24 cellular contexts compared by ENCODE assay signal in genomic region chr12:130076752-130077151, GRCh38.
"Had no signal": no experiment of that assay in that cellular context is flagged by ENCODE, and none has a peak within 500 bp of the region (broad histone marks: within the 10 kb centered on the region; RNA-seq: fewer than 3 reads in every experiment).

No MANE protein-coding gene starts in this region.

- H3K36me3 Mint-ChIP-seq: memory B cell; stimulated activated effector memory CD8-positive, alpha-beta T cell treated with anti-CD3 and anti-CD28 coated beads, Interleukin-12 subunit alpha, Interleukin-12 subunit beta, amount 100 ng/mL, for 72 hours had no signal

- H3K27me3 Mint-ChIP-seq: activated CD4-positive, alpha-beta memory T cell treated with anti-CD3 and anti-CD28 coated beads for 36 hours; memory B cell had no signal

- H3K9me3 ChIP-seq: breast epithelium, transverse colon had no signal

- H3K4me3 ChIP-seq: breast epithelium, coronary artery, gastroesophageal sphincter, transverse colon had no signal

- ATAC-seq: gastroesophageal sphincter; left colon; sciatic nerve; stimulated activated effector memory CD8-positive, alpha-beta T cell treated with anti-CD3 and anti-CD28 coated beads, Interleukin-12 subunit alpha, Interleukin-12 subunit beta, amount 100 ng/mL, for 72 hours had no signal

- H3K27ac Mint-ChIP-seq: activated CD4-positive, alpha-beta memory T cell treated with anti-CD3 and anti-CD28 coated beads for 36 hours; activated naive CD8-positive, alpha-beta T cell treated with anti-CD3 and anti-CD28 coated beads, Interleukin-2, amount 10 ng/mL, durations not matched to agents 7 days and 5 days; memory B cell; stimulated activated effector memory CD8-positive, alpha-beta T cell treated with anti-CD3 and anti-CD28 coated beads, Interleukin-12 subunit alpha, Interleukin-12 subunit beta, amount 100 ng/mL, for 72 hours; T-helper 1 cell treated with Interleukin-12 subunit alpha and Interleukin-12 subunit beta and Interleukin-4 antibody, amounts not matched to agents 30 μg/mL and 1 μg/mL, for 36 hours had no signal

- H3K4me1 ChIP-seq: breast epithelium, gastroesophageal sphincter, transverse colon had no signal

- H3K4me1 Mint-ChIP-seq: memory B cell; stimulated activated effector memory CD8-positive, alpha-beta T cell treated with anti-CD3 and anti-CD28 coated beads, Interleukin-12 subunit alpha, Interleukin-12 subunit beta, amount 100 ng/mL, for 72 hours had no signal

- H3K36me3 ChIP-seq: breast epithelium, gastroesophageal sphincter, transverse colon had no signal

- DNase-seq: activated CD4-positive, alpha-beta memory T cell treated with anti-CD3 and anti-CD28 coated beads for 36 hours; activated CD4-positive, alpha-beta T cell treated with anti-CD3 and anti-CD28 coated beads for 48 hours; activated CD4-positive, CD25-positive, alpha-beta regulatory T cell; activated naive CD4-positive, alpha-beta T cell treated with Interleukin-2 at 50 U/mL for 16 hours; activated naive CD8-positive, alpha-beta T cell treated with anti-CD3 and anti-CD28 coated beads, Interleukin-2, amount 10 ng/mL, durations not matched to agents 7 days and 5 days; activated T-cell treated with anti-CD3 and anti-CD28 coated beads, Interleukin-2, amount 50 U/mL, for 48 hours; amniotic stem cell; cerebellar nuclear complex; head of caudate nucleus; islet precursor cell; left colon; nephron progenitor cell; occipital lobe; small intestine; stimulated activated CD4-positive, alpha-beta T cell treated with anti-CD3 and anti-CD28 coated beads, Interleukin-2, amount 100 ng/mL, for 24 hours; transverse colon had no signal

- H3K27me3 ChIP-seq: breast epithelium, transverse colon had no signal

- H3K4me3 Mint-ChIP-seq: activated CD4-positive, alpha-beta memory T cell treated with anti-CD3 and anti-CD28 coated beads for 36 hours; activated naive CD8-positive, alpha-beta T cell treated with anti-CD3 and anti-CD28 coated beads, Interleukin-2, amount 10 ng/mL, durations not matched to agents 7 days and 5 days; memory B cell; nephron progenitor cell; stimulated activated effector memory CD8-positive, alpha-beta T cell treated with anti-CD3 and anti-CD28 coated beads, Interleukin-12 subunit alpha, Interleukin-12 subunit beta, amount 100 ng/mL, for 72 hours; T-helper 1 cell treated with Interleukin-12 subunit alpha and Interleukin-12 subunit beta and Interleukin-4 antibody, amounts not matched to agents 30 μg/mL and 1 μg/mL, for 36 hours had no signal

- H3K27ac ChIP-seq: breast epithelium, coronary artery, epithelial cell of prostate, gastroesophageal sphincter, transverse colon had no signal
